8 cellular contexts compared by ENCODE assay signal in the genomic region with DNA sequence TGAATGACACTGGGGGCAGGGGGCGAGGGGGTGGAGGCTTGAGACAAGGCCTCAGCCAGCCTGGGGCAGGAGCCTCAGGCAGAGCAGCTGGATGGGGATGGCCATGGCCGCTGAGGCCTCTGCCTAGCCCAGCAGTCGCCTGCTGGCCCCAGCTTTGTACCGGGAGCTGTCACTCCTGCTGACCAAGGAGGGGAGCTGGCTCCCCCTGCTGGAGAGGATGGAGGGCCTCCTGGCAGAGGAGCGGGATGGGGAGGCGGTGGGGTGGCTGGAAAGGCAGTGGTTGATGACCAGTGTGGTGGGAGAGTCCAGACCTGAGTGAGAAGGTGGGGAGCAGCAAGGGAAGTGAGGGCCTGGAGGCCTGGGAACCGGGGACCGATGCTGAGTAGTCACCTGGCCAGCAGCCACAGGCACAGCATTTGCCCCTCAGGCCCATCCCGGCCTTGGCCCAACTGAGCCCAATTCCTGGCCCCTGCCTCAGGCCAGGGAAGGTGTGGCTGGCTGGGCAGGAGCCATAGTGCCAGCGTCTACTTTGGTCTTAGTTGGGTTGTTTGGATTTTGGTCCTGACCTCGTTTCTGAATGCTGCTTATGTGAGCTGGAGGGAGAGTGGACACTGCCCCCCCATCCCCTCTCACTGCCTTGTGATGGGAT. TPM values are rescaled to one million over a fixed set of nuclear protein-coding genes. Genes with fewer than 3 reads are reported as not detected.
DNase-seq lines count a peak whose midpoint lies in the region; ATAC-seq, FAIRE-seq and TF ChIP-seq lines count a peak whose summit lies in the region.

No MANE protein-coding gene starts in this region.

- H4K20me1 ChIP-seq in osteoblast (ENCODE audit: insufficient read depth, low read length) = peaks cover 3% of the 10 kb centered on the region

- H3K4me1 ChIP-seq in osteoblast (ENCODE audit: insufficient read depth, low read length) (peaks cover 6% of the 10 kb centered on the region), tibial nerve (peaks cover 0 to 14% (median 2%) of the 10 kb centered on the region in 4 donors)

- TF ChIP-seq POLR2A in tibial nerve (IDR thresholded peaks at IDR 0.05) = no peak

- H3K27me3 ChIP-seq in osteoblast (ENCODE audit: insufficient read depth, low read length) (no peaks in the 10 kb centered on the region), tibial nerve (no peaks in the 10 kb centered on the region)

- H3K79me2 ChIP-seq in osteoblast (ENCODE audit: insufficient read depth, low read length) = no peaks in the 10 kb centered on the region

- peaks cover 40% of the 10 kb centered on the region for H3K36me3 ChIP-seq in osteoblast (ENCODE audit: insufficient read depth, low read length)
- peaks cover 0 to 83% (median 0%) of the 10 kb centered on the region in 3 donors for H3K36me3 ChIP-seq in tibial nerve

- H2AFZ ChIP-seq in osteoblast (ENCODE audit: low read length) = no peak overlapping the region

- no peaks in the 10 kb centered on the region for H3K9me3 ChIP-seq in osteoblast (ENCODE audit: low read depth, low read length)
- H3K9me3 ChIP-seq in tibial nerve = no peaks in the 10 kb centered on the region

- ATAC-seq in GM18519 (IDR thresholded peaks at IDR 0.05; ENCODE audit: low FRiP score, unreplicated experiment) = no peak

- TF ChIP-seq CTCF in AG09309 (IDR thresholded peaks at IDR 0.05; ENCODE audit: control insufficient read depth, insufficient read depth, low read depth, low read length, missing control alignments) (peak; percentile 99), osteoblast (IDR thresholded peaks at IDR 0.05; ENCODE audit: extremely low read depth, low read depth, low read length) (peak; percentile 84), tibial nerve (IDR thresholded peaks at IDR 0.05) (peak; percentile 74 to 94 (median 83))

- H3K27ac ChIP-seq in osteoblast (ENCODE audit: low read depth, low read length) = peak overlapping the region; percentile 36
- peak overlapping the region in 3 of 4 donors; percentile 57 to 82 (median 62) for H3K27ac ChIP-seq in tibial nerve

- peak in 1 of 2 donors; percentile 20 for TF ChIP-seq EP300 in tibial nerve (IDR thresholded peaks at IDR 0.05)

- H3K4me3 ChIP-seq in AG09309 (ENCODE audit: control insufficient read depth, low read depth, low read length) = no peak overlapping the region
- H3K4me3 ChIP-seq in osteoblast (ENCODE audit: insufficient read depth, low read length) = no peak overlapping the region
- H3K4me3 ChIP-seq in tibial nerve = no peak overlapping the region

- DNase-seq in AG09309 (ENCODE audit: low read depth) = no peak
- DNase-seq in GM19239 (ENCODE audit: insufficient read length, low spot score) = peak; percentile 81
- peak; percentile 53 to 73 for DNase-seq in SHP77 (lab: John Stamatoyannopoulos, UW)
- peak; percentile 62 for DNase-seq in activated naive CD4-positive, alpha-beta T cell treated with Interleukin-2 at 50 U/mL for 16 hours
- DNase-seq in frontal cortex (ENCODE audit: low spot score in 2 of 2) = peak; percentile 61 to 84
- DNase-seq in osteoblast (ENCODE audit: insufficient read length, low spot score, missing footprints) = peak; percentile 100
- DNase-seq in tibial nerve (ENCODE audit: low spot score in 2 of 2) = peak; percentile 62 to 78

- 44 to 55% methylated on average over 11 of the region's 11 CpGs for WGBS in tibial nerve, 2 donors

- FAIRE-seq in GM19239 (lab: Jason Lieb, UNC) (peak; percentile 14), frontal cortex (lab: Jason Lieb, UNC) (no peak)

- no peak overlapping the region for H3K4me2 ChIP-seq in osteoblast (ENCODE audit: insufficient read depth, low read length)

RNA-seq across cellular contexts. Expression of a gene that starts 6.0 kb away (rescaled TPM):
- under 0.01 TPM for total RNA-seq in frontal cortex
- 0.72 and 2.4 TPM in 2 replicates for total RNA-seq in osteoblast
- 1 to 10 TPM; 9.0 to 9.6 (median 9.4) TPM for total RNA-seq in tibial nerve
